Comparison of ENCODE assay signal across 8 cellular contexts in genomic region chr2:152718909-152719645, GRCh38. TPM values are rescaled to one million over a fixed set of nuclear protein-coding genes. Genes with fewer than 3 reads are reported as not detected.
DNase-seq lines count a peak whose midpoint lies in the region; ATAC-seq and FAIRE-seq lines count a peak whose summit lies in the region.

No MANE protein-coding gene starts in this region.

- H3K27me3 ChIP-seq in adipocyte (replicated peaks; ENCODE audit: control insufficient read depth, insufficient read depth, low read length) (no peaks in the 10 kb centered on the region), small intestine (ENCODE audit: control insufficient read depth in 2 of 2, insufficient read depth in 2 of 2, low read length in 2 of 2) (no peaks in the 10 kb centered on the region)

- 2 to 4% (median 3%) methylated on average over 23 of the region's 23 CpGs for WGBS in small intestine, 3 donors

- H3K36me3 ChIP-seq in adipocyte (ENCODE audit: control insufficient read depth, insufficient read depth, low read length, severe bottlenecking): peaks cover 11% of the 10 kb centered on the region
- H3K36me3 ChIP-seq in small intestine (ENCODE audit: control insufficient read depth in 2 of 2, insufficient read depth in 2 of 2, low read length in 2 of 2): peaks cover 0 to 1% of the 10 kb centered on the region in 2 donors

- H3K4me1 ChIP-seq in adipocyte (ENCODE audit: control insufficient read depth, insufficient read depth, low read length) (peaks cover 24% of the 10 kb centered on the region), small intestine (ENCODE audit: control insufficient read depth in 2 of 2, insufficient read depth in 1 of 2, low read depth in 1 of 2, low read length in 1 of 2) (peaks cover 3% of the 10 kb centered on the region in 2 donors)

- FAIRE-seq in small intestine (lab: Jason Lieb, UNC) (no peak), HTR-8/SVneo (lab: Jason Lieb, UNC) (no peak)

- DNase-seq in EH (ENCODE audit: low read depth): peak; percentile 50
- peak; percentile 81 for DNase-seq in NCI-H69 (lab: John Stamatoyannopoulos, UW)
- DNase-seq in adipocyte (ENCODE audit: low read depth): peak; percentile 70
- DNase-seq in small intestine: peak; percentile 93
- DNase-seq in HTR-8/SVneo (ENCODE audit: insufficient read length, low spot score): no peak

- peak; percentile 26 for ATAC-seq in GM21360 (IDR thresholded peaks at IDR 0.05; ENCODE audit: unreplicated experiment)
- peak; percentile 24 for ATAC-seq in HG03558 (IDR thresholded peaks at IDR 0.05; ENCODE audit: extremely low read depth, unreplicated experiment)

- H3K4me3 ChIP-seq in adipocyte (ENCODE audit: low read length): peak overlapping the region; percentile 99
- peak overlapping the region; percentile 96 for H3K4me3 ChIP-seq in iPS-11a (ENCODE audit: low read depth, low read length)
- H3K4me3 ChIP-seq in small intestine (ENCODE audit: low read depth in 1 of 2, low read length in 2 of 2): peak overlapping the region; percentile 53 to 66

- peak overlapping the region; percentile 99 to 100 for H3K27ac ChIP-seq in small intestine (ENCODE audit: low read depth in 1 of 2, low read length in 1 of 2)

- no peaks in the 10 kb centered on the region for H3K9me3 ChIP-seq in adipocyte (ENCODE audit: control insufficient read depth, low read length)
- H3K9me3 ChIP-seq in small intestine (ENCODE audit: control insufficient read depth, low read depth): no peaks in the 10 kb centered on the region

- peak overlapping the region; percentile 97 for H3K9ac ChIP-seq in adipocyte (ENCODE audit: low read length)

RNA-seq across cellular contexts. Expression of gene ARL6IP6, which starts 0.7 kb away (rescaled TPM):
- polyA plus RNA-seq in small intestine: 10 to 100 TPM in 2 of 3 donors, 1 to 10 TPM in 1; 5.7 to 12.5 (median 11.3) TPM

RNA-seq across cellular contexts. Expression of gene PRPF40A, which starts 1.8 kb away (rescaled TPM):
- polyA plus RNA-seq in small intestine: 10 to 100 TPM; 26.4 to 45.9 (median 41.1) TPM
